8 cellular contexts compared by ENCODE assay signal in the genomic region with DNA sequence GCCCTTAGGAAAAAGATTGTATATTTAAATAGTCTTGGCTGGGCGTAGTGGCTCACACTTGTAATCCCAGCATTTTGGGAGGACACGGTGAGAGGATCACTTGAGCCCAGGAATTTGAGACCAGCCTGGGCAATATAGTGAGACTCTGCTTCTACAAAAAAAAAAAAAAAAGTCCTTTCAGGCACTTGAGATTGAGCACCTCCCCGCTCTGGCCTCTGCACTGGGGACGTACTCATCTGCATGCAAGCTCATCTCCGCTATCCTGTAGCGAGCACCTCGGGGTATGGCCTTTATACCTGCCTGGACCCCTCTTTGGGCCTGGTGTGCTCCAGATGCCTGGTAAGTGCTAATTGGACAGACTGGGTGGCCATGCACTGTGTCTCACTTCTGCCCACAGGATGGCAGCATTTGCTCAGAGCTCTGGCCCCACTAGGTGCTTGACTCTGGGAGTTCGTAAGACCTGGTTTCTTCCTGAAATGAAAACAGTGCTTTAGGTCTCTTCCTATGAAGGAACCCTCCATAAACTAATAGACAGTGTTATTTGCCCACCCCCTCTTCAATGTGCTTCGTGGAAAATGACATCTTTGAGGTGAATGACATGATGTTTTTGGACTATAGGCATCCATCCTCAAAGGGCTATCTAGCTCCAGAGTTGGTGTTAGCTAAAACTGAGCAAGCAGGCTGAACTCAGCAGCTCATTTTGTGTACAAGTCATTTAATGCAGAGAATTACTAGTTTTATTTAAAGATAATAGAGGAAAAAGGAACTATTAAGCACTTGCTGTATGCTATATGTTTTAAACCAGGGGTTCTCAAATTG.
DNase-seq lines count a peak whose midpoint lies in the region; ATAC-seq and TF ChIP-seq lines count a peak whose summit lies in the region.

No MANE protein-coding gene starts in this region.

- H3K36me3 Mint-ChIP-seq in activated CD4-positive, alpha-beta T cell treated with anti-CD3 and anti-CD28 coated beads, Interleukin-2, amount 10 ng/mL, durations not matched to agents 7 days and 5 days (ENCODE audit: low read depth): no peaks in the 10 kb centered on the region

- CTCF ChIA-PET in activated CD4-positive, alpha-beta T cell treated with anti-CD3 and anti-CD28 coated beads, Interleukin-2, amount 10 ng/mL, durations not matched to agents 7 days and 5 days (lab: Charles Lee): interaction anchor here (0.6 to 2.4 kb wide), 27 partner anchors 10 to 390 kb away, joined by 3 to 14 read pairs (median 4); partner anchors contain the start of gene PBXIP1

- no peak overlapping the region for H3K27ac ChIP-seq in right lobe of liver

- ATAC-seq in HG03196 (IDR thresholded peaks at IDR 0.05; ENCODE audit: unreplicated experiment): peak; percentile 59
- peak; percentile 99 to 100 (median 100) for ATAC-seq in right lobe of liver

- H3K9me3 ChIP-seq in right lobe of liver: no peaks in the 10 kb centered on the region

- no peaks in the 10 kb centered on the region for H3K4me1 ChIP-seq in right lobe of liver

- H3K36me3 ChIP-seq in right lobe of liver: no peaks in the 10 kb centered on the region

- peak; percentile 76 to 86 (median 83) for TF ChIP-seq CTCF in right lobe of liver (IDR thresholded peaks at IDR 0.05)

- DNase-seq in DMS114 treated with DMSO at 0.1 percent for 48 hours (lab: John Stamatoyannopoulos, UW; ENCODE audit: unreplicated experiment): peak; percentile 81
- DNase-seq in NCI-H510A treated with DMSO at 0.1 percent for 48 hours (lab: John Stamatoyannopoulos, UW): peak; percentile 80
- peak; percentile 79 for DNase-seq in activated CD4-positive, alpha-beta T cell treated with anti-CD3 and anti-CD28 coated beads, Interleukin-2, amount 10 ng/mL, durations not matched to agents 7 days and 5 days
- peak; percentile 67 for DNase-seq in dedifferentiated amniotic fluid mesenchymal stem cell (ENCODE audit: extremely low spot score)
- DNase-seq in right lobe of liver: peak; percentile 74 to 79 (median 79)
- DNase-seq in stimulated activated CD4-positive, alpha-beta T cell treated with anti-CD3 and anti-CD28 coated beads, TNF-alpha, amount 100 ng/mL, for 4 hours (ENCODE audit: low read depth in 3 of 3): peak; percentile 15 to 66 (median 62)
- no peak for DNase-seq in GOT3 (lab: John Stamatoyannopoulos, UW)

- WGBS in right lobe of liver (ENCODE audit: insufficient coverage, low coverage, low lambda C conversion rate, missing lambda C conversion rate): 52% methylated on average over 9 of the region's 9 CpGs

- POLR2A ChIA-PET in activated CD4-positive, alpha-beta T cell treated with anti-CD3 and anti-CD28 coated beads, Interleukin-2, amount 10 ng/mL, durations not matched to agents 7 days and 5 days (lab: Charles Lee): interaction anchor here (0.6 to 0.7 kb wide), 2 partner anchors 92 to 213 kb away, joined by 3 to 4 read pairs; no protein-coding TSS in a partner anchor

- no peaks in the 10 kb centered on the region for H3K9me3 Mint-ChIP-seq in activated CD4-positive, alpha-beta T cell treated with anti-CD3 and anti-CD28 coated beads, Interleukin-2, amount 10 ng/mL, durations not matched to agents 7 days and 5 days

- no peak overlapping the region for H3K4me3 ChIP-seq in right lobe of liver

- intact Hi-C loops in right lobe of liver (cut with DNase I): loop anchor here (5.0 to 10.0 kb wide), 3 partner anchors 85 to 213 kb away; no protein-coding TSS in a partner anchor

- H3K27me3 ChIP-seq in right lobe of liver: no peaks in the 10 kb centered on the region

- H3K27ac Mint-ChIP-seq in activated CD4-positive, alpha-beta T cell treated with anti-CD3 and anti-CD28 coated beads, Interleukin-2, amount 10 ng/mL, durations not matched to agents 7 days and 5 days: no peak overlapping the region

- H3K4me3 Mint-ChIP-seq in activated CD4-positive, alpha-beta T cell treated with anti-CD3 and anti-CD28 coated beads, Interleukin-2, amount 10 ng/mL, durations not matched to agents 7 days and 5 days: no peak overlapping the region

- peaks cover 4% of the 10 kb centered on the region for H3K27me3 Mint-ChIP-seq in activated CD4-positive, alpha-beta T cell treated with anti-CD3 and anti-CD28 coated beads, Interleukin-2, amount 10 ng/mL, durations not matched to agents 7 days and 5 days

- no peak for TF ChIP-seq POLR2A in right lobe of liver (IDR thresholded peaks at IDR 0.05)

- peaks cover 15% of the 10 kb centered on the region for H3K4me1 Mint-ChIP-seq in activated CD4-positive, alpha-beta T cell treated with anti-CD3 and anti-CD28 coated beads, Interleukin-2, amount 10 ng/mL, durations not matched to agents 7 days and 5 days
